16 cellular contexts compared by ENCODE assay signal in the genomic region with DNA sequence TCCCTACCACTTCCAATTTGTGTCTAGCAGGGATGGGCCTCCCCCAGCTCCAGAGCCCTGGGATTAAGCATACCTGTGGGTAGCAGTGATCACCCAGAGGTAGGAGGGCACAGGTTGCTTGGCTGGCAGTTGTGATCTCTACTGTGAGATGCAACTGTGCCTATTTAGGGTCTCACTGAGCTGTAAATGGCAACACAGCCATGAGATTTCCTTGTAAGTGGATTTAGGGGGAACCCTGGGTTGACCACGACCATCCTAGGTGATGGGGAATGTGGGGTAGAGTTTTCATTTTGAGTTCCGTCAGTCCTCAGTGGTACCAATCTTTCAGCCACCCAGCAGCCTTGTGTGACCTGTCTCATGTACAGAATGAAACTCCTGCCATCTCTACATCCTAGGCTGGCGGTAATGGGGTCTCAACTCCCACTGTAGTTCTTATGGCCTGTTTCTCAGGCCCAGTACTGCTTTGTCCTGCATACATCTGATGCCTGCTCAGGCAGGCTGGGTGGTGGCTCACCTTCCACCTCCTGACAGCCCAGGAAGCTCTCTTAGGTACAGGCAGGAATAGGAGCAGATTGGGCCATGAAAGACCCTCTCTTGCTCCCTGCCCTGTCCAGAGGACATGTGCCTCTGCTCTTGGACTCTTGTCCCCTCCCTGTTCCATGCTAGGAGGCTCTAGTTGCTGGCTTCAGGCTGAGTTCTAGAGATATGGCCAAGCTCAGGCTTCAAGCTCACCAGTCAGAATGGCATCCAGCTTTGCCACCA. TPM values are rescaled to one million over a fixed set of nuclear protein-coding genes. Genes with fewer than 3 reads are reported as not detected.
A peak's percentile ranks its signal among the peaks of the same experiment; 100 is the strongest.
DNase-seq lines count a peak whose midpoint lies in the region; ATAC-seq, FAIRE-seq and TF ChIP-seq lines count a peak whose summit lies in the region.
"Had no signal": no experiment of that assay in that cellular context is flagged by ENCODE, and none has a peak within 500 bp of the region (broad histone marks: within the 10 kb centered on the region; RNA-seq: fewer than 3 reads in every experiment).

No MANE protein-coding gene starts in this region.

- no peak overlapping the region for H3K4me2 ChIP-seq in HepG2 (ENCODE audit: low read depth, low read length)

- H3K9me3 Mint-ChIP-seq in CD4-positive, alpha-beta T cell, result no peaks in the 10 kb centered on the region
- no peaks in the 10 kb centered on the region for H3K9me3 Mint-ChIP-seq in WTC11
- H3K9me3 Mint-ChIP-seq: CD8-positive, alpha-beta T cell; nephron had no signal

- in situ Hi-C loops in HepG2 (cut with HindIII; ENCODE audit: extremely low pct_ligation_motif_present, low pct_unique_long_range_greater_than_20kb), result no loop called here

- WGBS in HepG2 (ENCODE audit: low lambda C conversion rate), result 93% methylated on average over 2 of the region's 3 CpGs

- H2AFZ ChIP-seq in HepG2 (ENCODE audit: low read length), result no peak overlapping the region

- no peaks in the 10 kb centered on the region for H3K27me3 ChIP-seq in CD4-positive, alpha-beta T cell (ENCODE audit: control insufficient read depth, insufficient read depth, low read length)
- H3K27me3 ChIP-seq in HepG2 (ENCODE audit: control insufficient read depth in 1 of 2, insufficient read depth in 2 of 2, low read length in 2 of 2), result no peaks in the 10 kb centered on the region
- H3K27me3 ChIP-seq: tibial artery had no signal

- TF ChIP-seq CTCF in CD4-positive, alpha-beta T cell (IDR thresholded peaks at IDR 0.05), result no peak
- TF ChIP-seq CTCF in WTC11 (IDR thresholded peaks at IDR 0.05) (no peak), HepG2 (CRISPR knock-in tag; IDR thresholded peaks at IDR 0.05) (no peak), D721Med (IDR thresholded peaks at IDR 0.05; ENCODE audit: insufficient read depth, missing control alignments) (no peak)

- no TSS peak for BruUV-seq in HepG2 (replicated peaks; lab: Mats Ljungman, UMichigan)

- peaks cover 96% of the 10 kb centered on the region for H3K36me3 Mint-ChIP-seq in CD4-positive, alpha-beta T cell (ENCODE audit: low read depth)
- H3K36me3 Mint-ChIP-seq in WTC11, result peaks cover 84% of the 10 kb centered on the region

- CTCF ChIA-PET in CD4-positive, alpha-beta T cell (lab: Charles Lee), result no interaction called here
- CTCF ChIA-PET in WTC11 (lab: Charles Lee), result interaction anchor here (1.2 to 1.6 kb wide), 4 partner anchors 15 to 136 kb away, joined by 3 to 4 read pairs (median 4); no protein-coding TSS in a partner anchor
- CTCF ChIA-PET in HepG2 (lab: Yijun Ruan, JAX; ENCODE audit: low intra/inter-chr PET ratio, low total read pairs), result no interaction called here

- H3K4me3 Mint-ChIP-seq in CD4-positive, alpha-beta T cell, result no peak overlapping the region
- no peak overlapping the region for H3K4me3 Mint-ChIP-seq in WTC11
- H3K4me3 Mint-ChIP-seq: CD8-positive, alpha-beta T cell; nephron had no signal

- H3K4me1 ChIP-seq in HepG2 (ENCODE audit: insufficient read depth, low read length), result peaks cover 28% of the 10 kb centered on the region

- peaks cover 16% of the 10 kb centered on the region for H4K20me1 ChIP-seq in HepG2 (ENCODE audit: insufficient read depth, low read length)

- peak overlapping the region; percentile 9 for H3K27ac Mint-ChIP-seq in CD4-positive, alpha-beta T cell
- no peak overlapping the region for H3K27ac Mint-ChIP-seq in WTC11

- intact Hi-C loops in CD4-positive, alpha-beta T cell (cut with DNase I, micrococcal nuclease), result no loop called here
- intact Hi-C loops in HepG2 (cut with micrococcal nuclease; ENCODE audit: unreplicated experiment), result no loop called here

- TF ChIP-seq EP300 in HepG2 (IDR thresholded peaks at IDR 0.05; ENCODE audit: low read depth in 2 of 2, low read length in 2 of 2), result no peak
- no peak for TF ChIP-seq EP300 in HepG2 (CRISPR knock-in tag; IDR thresholded peaks at IDR 0.05; ENCODE audit: borderline replicate concordance)

- TF ChIP-seq POLR2A in GM12892 (IDR thresholded peaks at IDR 0.05; ENCODE audit: low read depth, low read length) (peak; percentile 54), HepG2 (IDR thresholded peaks at IDR 0.05; ENCODE audit: insufficient read depth in 1 of 2, low read depth in 2 of 2, low read length in 2 of 2) (peak in 1 of 2 experiments; percentile 48; a peak in 2 of 4 replicates)

- H3K79me2 ChIP-seq in HepG2 (ENCODE audit: insufficient read depth, low read length), result peaks cover 5% of the 10 kb centered on the region

- no peak overlapping the region for H3K9ac ChIP-seq in HepG2 (ENCODE audit: insufficient read depth, low read depth, low read length)

- no peaks in the 10 kb centered on the region for H3K27me3 Mint-ChIP-seq in CD4-positive, alpha-beta T cell
- H3K27me3 Mint-ChIP-seq in WTC11 (ENCODE audit: low read depth), result no peaks in the 10 kb centered on the region

- TF ChIP-seq RAD21 in HepG2 (CRISPR knock-in tag; IDR thresholded peaks at IDR 0.05), result no peak

- no peak for ATAC-seq in CD4-positive, alpha-beta T cell (ENCODE audit: poor library complexity)
- peak; percentile 2 for ATAC-seq in WTC11
- ATAC-seq in HepG2, result peak; percentile 5
- ATAC-seq in HG02852 (IDR thresholded peaks at IDR 0.05; ENCODE audit: unreplicated experiment), result no peak
- ATAC-seq: CD8-positive, alpha-beta T cell had no signal

- H3K4me1 Mint-ChIP-seq in CD4-positive, alpha-beta T cell (ENCODE audit: low read depth), result peaks cover 21% of the 10 kb centered on the region
- peaks cover 18% of the 10 kb centered on the region for H3K4me1 Mint-ChIP-seq in WTC11

- peaks cover 18 to 94% of the 10 kb centered on the region in 2 experiments for H3K36me3 ChIP-seq in HepG2 (replicated peaks in 1 of 2; ENCODE audit: control insufficient read depth in 1 of 2, insufficient read depth in 2 of 2, low read length in 2 of 2)

- POLR2A ChIA-PET in CD4-positive, alpha-beta T cell (lab: Charles Lee), result interaction anchor here (0.5 to 2.6 kb wide), 2 partner anchors 8 to 1362 kb away, joined by 3 to 16 read pairs; a partner anchor contains a TSS
- POLR2A ChIA-PET in WTC11 (lab: Charles Lee), result interaction anchor here (1.1 to 2.2 kb wide), 5 partner anchors 8 to 32 kb away, joined by 3 to 12 read pairs (median 8); a partner anchor contains a TSS
- POLR2A ChIA-PET in HepG2 (lab: Yijun Ruan, JAX), result interaction anchor here (0.7 to 2.6 kb wide), 4 partner anchors 8 to 23 kb away, joined by 3 to 15 read pairs (median 4); a partner anchor contains a TSS

- H3K27ac ChIP-seq in CD4-positive, alpha-beta T cell (ENCODE audit: low read depth, low read length), result no peak overlapping the region
- H3K27ac ChIP-seq in HepG2 (ENCODE audit: extremely low read length, insufficient read depth, low read length), result no peak overlapping the region
- H3K27ac ChIP-seq: tibial artery had no signal

- H3K9me3 ChIP-seq in CD4-positive, alpha-beta T cell (ENCODE audit: control insufficient read depth, low read length), result no peaks in the 10 kb centered on the region
- H3K9me3 ChIP-seq in HepG2 (ENCODE audit: low read length), result no peaks in the 10 kb centered on the region
- H3K9me3 ChIP-seq: tibial artery had no signal

- no peak for FAIRE-seq in GM12892 (lab: Jason Lieb, UNC)
- FAIRE-seq in HepG2 (lab: Jason Lieb, UNC), result no peak
- no peak for FAIRE-seq in D721Med (lab: Jason Lieb, UNC)
- FAIRE-seq: RCC 7860 had no signal

- no peak overlapping the region for H3K4me3 ChIP-seq in HepG2 (replicated peaks in 1 of 3; ENCODE audit: insufficient read depth in 1 of 3, low read depth in 2 of 3, low read length in 3 of 3)
- H3K4me3 ChIP-seq: tibial artery had no signal

- no peak for DNase-seq in CD4-positive, alpha-beta T cell
- DNase-seq in GM12892 (ENCODE audit: insufficient read length), result no peak
- DNase-seq in WTC11 (ENCODE audit: low spot score), result no peak
- DNase-seq in HepG2 (ENCODE audit: low spot score), result no peak
- DNase-seq in D721Med (ENCODE audit: insufficient read length, low spot score), result no peak
- no peak for DNase-seq in DMS53 (lab: John Stamatoyannopoulos, UW)
- DNase-seq in SIG-M5 treated with dmso at 0.1 percent for 504 hours (lab: John Stamatoyannopoulos, UW; ENCODE audit: unreplicated experiment), result no peak
- DNase-seq: CD8-positive, alpha-beta T cell; effector CD8-positive, alpha-beta T cell; foreskin melanocyte; tibial artery had no signal

RNA-seq across cellular contexts. Expression of a gene that starts 8.1 kb away (rescaled TPM):
- 10 to 100 TPM; 63.6 to 68.9 TPM for total RNA-seq in CD4-positive, alpha-beta T cell
- polyA plus RNA-seq in GM12892 (2012; ENCODE audit: missing spikeins), result 168 TPM
- 414 to 457 TPM (median 419 TPM) in 3 replicates for total RNA-seq in WTC11 (2021)
- total RNA-seq in HepG2 (2016; rRNA removed; fragmentation: Illumina TruSeq; extraction: Trizol), result 111 and 132 TPM in 2 replicates
- total RNA-seq in HepG2 (2016; cell fraction: cytosol; rRNA removed; fragmentation: Illumina TruSeq; extraction: Trizol; ENCODE audit: low read depth), result 12.0 and 13.3 TPM in 2 replicates
- 110 and 122 TPM in 2 replicates for total RNA-seq in HepG2 (2016; cell fraction: insoluble cytoplasmic fraction; rRNA removed; fragmentation: Illumina TruSeq; extraction: Trizol)
- 37.5 and 44.0 TPM in 2 replicates for total RNA-seq in HepG2 (2016; cell fraction: membrane; rRNA removed; fragmentation: Illumina TruSeq; extraction: Trizol)
- 54.8 and 64.8 TPM in 2 replicates for total RNA-seq in HepG2 (2016; cell fraction: nucleus; rRNA removed; fragmentation: Illumina TruSeq; extraction: Trizol)
- 46.1 and 62.6 TPM in 2 replicates for polyA plus RNA-seq in HepG2 (2011; rRNA removed)
- 52.5 and 54.6 TPM in 2 replicates for polyA plus RNA-seq in HepG2 (2011; cell fraction: cytosol; rRNA removed)
- polyA plus RNA-seq in HepG2 (2011; cell fraction: nucleus; rRNA removed), result 28.6 and 30.1 TPM in 2 replicates
- polyA plus RNA-seq in HepG2 (2012), result 55.4 and 68.0 TPM in 2 replicates
- polyA plus RNA-seq in HepG2 (2016; cell fraction: cytosol; fragmentation: Illumina TruSeq; extraction: Trizol; ENCODE audit: low read depth), result 12.0 and 13.6 TPM in 2 replicates
- 241 and 256 TPM in 2 replicates for polyA plus RNA-seq in HepG2 (2016; cell fraction: insoluble cytoplasmic fraction; fragmentation: Illumina TruSeq; extraction: Trizol; ENCODE audit: low read depth)
- polyA plus RNA-seq in HepG2 (2016; cell fraction: membrane; fragmentation: Illumina TruSeq; extraction: Trizol; ENCODE audit: low read depth), result 36.3 and 40.6 TPM in 2 replicates
- polyA plus RNA-seq in HepG2 (2016; cell fraction: nucleus; fragmentation: Illumina TruSeq; extraction: Trizol; ENCODE audit: insufficient read depth, low read depth), result 151 and 157 TPM in 2 replicates
- 17.1 and 71.1 TPM in 2 replicates for polyA minus RNA-seq in HepG2 (2011; rRNA and poly(A)+ RNA removed; ENCODE audit: low replicate concordance)
- 15.4 and 24.9 TPM in 2 replicates for polyA minus RNA-seq in HepG2 (2011; cell fraction: cytosol; rRNA and poly(A)+ RNA removed)
- 26.0 and 31.3 TPM in 2 replicates for polyA minus RNA-seq in HepG2 (2011; cell fraction: nucleus; rRNA and poly(A)+ RNA removed)

RNA-seq across cellular contexts. Expression of a gene that starts 20.2 kb away (rescaled TPM):
- total RNA-seq in CD4-positive, alpha-beta T cell, result 10 to 100 TPM; 90.9 to 92.8 TPM
- polyA plus RNA-seq in GM12892 (2012; ENCODE audit: missing spikeins), result 32.8 TPM
- total RNA-seq in WTC11 (2021) (30.9 to 41.7 TPM (median 31.7 TPM) in 3 replicates), HepG2 (2016; rRNA removed; fragmentation: Illumina TruSeq; extraction: Trizol) (6.5 and 18.0 TPM in 2 replicates)
- 9.3 and 10.3 TPM in 2 replicates for total RNA-seq in HepG2 (2016; cell fraction: cytosol; rRNA removed; fragmentation: Illumina TruSeq; extraction: Trizol; ENCODE audit: low read depth)
- total RNA-seq in HepG2 (2016; cell fraction: insoluble cytoplasmic fraction; rRNA removed; fragmentation: Illumina TruSeq; extraction: Trizol), result 6.3 and 18.2 TPM in 2 replicates
- 12.3 and 14.3 TPM in 2 replicates for total RNA-seq in HepG2 (2016; cell fraction: membrane; rRNA removed; fragmentation: Illumina TruSeq; extraction: Trizol)
- 28.0 and 31.5 TPM in 2 replicates for total RNA-seq in HepG2 (2016; cell fraction: nucleus; rRNA removed; fragmentation: Illumina TruSeq; extraction: Trizol)
- polyA plus RNA-seq in HepG2 (2011; rRNA removed), result 78.6 and 94.3 TPM in 2 replicates
- polyA plus RNA-seq in HepG2 (2011; cell fraction: cytosol; rRNA removed), result 35.8 and 36.7 TPM in 2 replicates
- 312 and 345 TPM in 2 replicates for polyA plus RNA-seq in HepG2 (2011; cell fraction: nucleus; rRNA removed)
- polyA plus RNA-seq in HepG2 (2012), result 25.4 and 34.0 TPM in 2 replicates
- polyA plus RNA-seq in HepG2 (2016; cell fraction: cytosol; fragmentation: Illumina TruSeq; extraction: Trizol; ENCODE audit: low read depth), result 6.9 and 8.7 TPM in 2 replicates
- 6.1 and 7.0 TPM in 2 replicates for polyA plus RNA-seq in HepG2 (2016; cell fraction: insoluble cytoplasmic fraction; fragmentation: Illumina TruSeq; extraction: Trizol; ENCODE audit: low read depth)
- polyA plus RNA-seq in HepG2 (2016; cell fraction: membrane; fragmentation: Illumina TruSeq; extraction: Trizol; ENCODE audit: low read depth), result 9.0 and 11.2 TPM in 2 replicates
- polyA plus RNA-seq in HepG2 (2016; cell fraction: nucleus; fragmentation: Illumina TruSeq; extraction: Trizol; ENCODE audit: insufficient read depth, low read depth), result 47.5 and 57.4 TPM in 2 replicates
- polyA minus RNA-seq in HepG2 (2011; rRNA and poly(A)+ RNA removed; ENCODE audit: low replicate concordance), result 97.9 and 139 TPM in 2 replicates
- 10.3 and 11.5 TPM in 2 replicates for polyA minus RNA-seq in HepG2 (2011; cell fraction: cytosol; rRNA and poly(A)+ RNA removed)
- 134 and 154 TPM in 2 replicates for polyA minus RNA-seq in HepG2 (2011; cell fraction: nucleus; rRNA and poly(A)+ RNA removed)

RNA-seq across cellular contexts. Expression of a gene that starts 25.3 kb away (rescaled TPM):
- total RNA-seq in CD4-positive, alpha-beta T cell, result not detected
- polyA plus RNA-seq in GM12892 (2012; ENCODE audit: missing spikeins), result not detected
- not detected in 3 replicates for total RNA-seq in WTC11 (2021)
- total RNA-seq in HepG2 (2016; rRNA removed; fragmentation: Illumina TruSeq; extraction: Trizol), result not detected in 2 replicates
- total RNA-seq in HepG2 (2016; cell fraction: cytosol; rRNA removed; fragmentation: Illumina TruSeq; extraction: Trizol; ENCODE audit: low read depth), result not detected in 2 replicates
- total RNA-seq in HepG2 (2016; cell fraction: insoluble cytoplasmic fraction; rRNA removed; fragmentation: Illumina TruSeq; extraction: Trizol), result not detected in 2 replicates
- not detected in 2 replicates for total RNA-seq in HepG2 (2016; cell fraction: membrane; rRNA removed; fragmentation: Illumina TruSeq; extraction: Trizol)
- total RNA-seq in HepG2 (2016; cell fraction: nucleus; rRNA removed; fragmentation: Illumina TruSeq; extraction: Trizol), result not detected in 2 replicates
- 0.03 TPM in 1 of 2 replicates, not detected in the other for polyA plus RNA-seq in HepG2 (2011; rRNA removed)
- polyA plus RNA-seq in HepG2 (2011; cell fraction: cytosol; rRNA removed), result not detected in 2 replicates
- polyA plus RNA-seq in HepG2 (2011; cell fraction: nucleus; rRNA removed), result not detected in 2 replicates
- 0.05 TPM in 1 of 2 replicates, not detected in the other for polyA plus RNA-seq in HepG2 (2012)
- polyA plus RNA-seq in HepG2 (2016; cell fraction: cytosol; fragmentation: Illumina TruSeq; extraction: Trizol; ENCODE audit: low read depth), result not detected in 2 replicates
- not detected in 2 replicates for polyA plus RNA-seq in HepG2 (2016; cell fraction: insoluble cytoplasmic fraction; fragmentation: Illumina TruSeq; extraction: Trizol; ENCODE audit: low read depth)
- not detected in 2 replicates for polyA plus RNA-seq in HepG2 (2016; cell fraction: membrane; fragmentation: Illumina TruSeq; extraction: Trizol; ENCODE audit: low read depth)
- not detected in 2 replicates for polyA plus RNA-seq in HepG2 (2016; cell fraction: nucleus; fragmentation: Illumina TruSeq; extraction: Trizol; ENCODE audit: insufficient read depth, low read depth)
- polyA minus RNA-seq in HepG2 (2011; rRNA and poly(A)+ RNA removed; ENCODE audit: low replicate concordance), result not detected in 2 replicates
- polyA minus RNA-seq in HepG2 (2011; cell fraction: cytosol; rRNA and poly(A)+ RNA removed), result not detected in 2 replicates
- not detected in 2 replicates for polyA minus RNA-seq in HepG2 (2011; cell fraction: nucleus; rRNA and poly(A)+ RNA removed)
- total RNA-seq: aorta; CD8-positive, alpha-beta T cell; M059J had no signal
- polyA plus RNA-seq: aorta had no signal

RNA-seq across cellular contexts. Expression of a gene that starts 58.7 kb away (rescaled TPM):
- 10 to 100 TPM; 42.2 to 44.5 TPM for total RNA-seq in CD4-positive, alpha-beta T cell
- polyA plus RNA-seq in GM12892 (2012; ENCODE audit: missing spikeins), result 162 TPM
- 263 to 269 TPM (median 264 TPM) in 3 replicates for total RNA-seq in WTC11 (2021)
- 96.1 and 113 TPM in 2 replicates for total RNA-seq in HepG2 (2016; rRNA removed; fragmentation: Illumina TruSeq; extraction: Trizol)
- total RNA-seq in HepG2 (2016; cell fraction: cytosol; rRNA removed; fragmentation: Illumina TruSeq; extraction: Trizol; ENCODE audit: low read depth), result 68.1 and 88.8 TPM in 2 replicates
- 97.1 and 114 TPM in 2 replicates for total RNA-seq in HepG2 (2016; cell fraction: insoluble cytoplasmic fraction; rRNA removed; fragmentation: Illumina TruSeq; extraction: Trizol)
- total RNA-seq in HepG2 (2016; cell fraction: membrane; rRNA removed; fragmentation: Illumina TruSeq; extraction: Trizol), result 84.9 and 113 TPM in 2 replicates
- 34.2 and 43.0 TPM in 2 replicates for total RNA-seq in HepG2 (2016; cell fraction: nucleus; rRNA removed; fragmentation: Illumina TruSeq; extraction: Trizol)
- polyA plus RNA-seq in HepG2 (2011; rRNA removed), result 56.2 and 60.8 TPM in 2 replicates
- 78.2 and 86.1 TPM in 2 replicates for polyA plus RNA-seq in HepG2 (2011; cell fraction: cytosol; rRNA removed)
- 29.3 and 29.5 TPM in 2 replicates for polyA plus RNA-seq in HepG2 (2011; cell fraction: nucleus; rRNA removed)
- polyA plus RNA-seq in HepG2 (2012), result 75.3 and 78.7 TPM in 2 replicates
- polyA plus RNA-seq in HepG2 (2016; cell fraction: cytosol; fragmentation: Illumina TruSeq; extraction: Trizol; ENCODE audit: low read depth), result 93.8 and 147 TPM in 2 replicates
- 159 and 169 TPM in 2 replicates for polyA plus RNA-seq in HepG2 (2016; cell fraction: insoluble cytoplasmic fraction; fragmentation: Illumina TruSeq; extraction: Trizol; ENCODE audit: low read depth)
- polyA plus RNA-seq in HepG2 (2016; cell fraction: membrane; fragmentation: Illumina TruSeq; extraction: Trizol; ENCODE audit: low read depth), result 102 and 133 TPM in 2 replicates
- 79.3 and 81.0 TPM in 2 replicates for polyA plus RNA-seq in HepG2 (2016; cell fraction: nucleus; fragmentation: Illumina TruSeq; extraction: Trizol; ENCODE audit: insufficient read depth, low read depth)
- 38.1 and 80.1 TPM in 2 replicates for polyA minus RNA-seq in HepG2 (2011; rRNA and poly(A)+ RNA removed; ENCODE audit: low replicate concordance)
- polyA minus RNA-seq in HepG2 (2011; cell fraction: cytosol; rRNA and poly(A)+ RNA removed), result 25.2 and 34.9 TPM in 2 replicates
- polyA minus RNA-seq in HepG2 (2011; cell fraction: nucleus; rRNA and poly(A)+ RNA removed), result 28.8 and 31.7 TPM in 2 replicates

Comparison
In these comparisons a context has a peak if more than half of its experiments do, and no peak if none do; other contexts are left out.
1. ATAC-seq: peak in WTC11 (single experiment) and HepG2 (single experiment); none in CD4-positive, alpha-beta T cell (single experiment) and HG02852 (single experiment).